In genomic region chr17:45902892-45903346, GRCh38 we compare ENCODE assay signal across 1 cellular context.
A peak's percentile ranks its signal among the peaks of the same experiment; 100 is the strongest.
TF ChIP-seq lines count a peak whose summit lies in the region.

No MANE protein-coding gene starts in this region.

TF ChIP-seq in HepG2, 621 proteins besides CTCF, POLR2A, EP300 and RAD21 (continued from another document and continues in another):
- TF ChIP-seq RERE (CRISPR knock-in tag; IDR thresholded peaks at IDR 0.05; ENCODE audit: low read depth), result no peak
- TF ChIP-seq NR0B2 (CRISPR knock-in tag; IDR thresholded peaks at IDR 0.05), result 0 out of 2 replicates have a peak, but pooled peaks have one; percentile 21
- no peak for TF ChIP-seq HNF1A (IDR thresholded peaks at IDR 0.05; ENCODE audit: low read depth)
- no peak for TF ChIP-seq HNF1A (CRISPR knock-in tag; IDR thresholded peaks at IDR 0.05; ENCODE audit: borderline replicate concordance)
- no peak for TF ChIP-seq CCAR2 (optimal IDR thresholded peaks at IDR 0.05; ENCODE audit: low read depth, low read length)
- TF ChIP-seq NCOR1 (IDR thresholded peaks at IDR 0.05; ENCODE audit: borderline replicate concordance, low read length), result no peak
- TF ChIP-seq ZFP41 (CRISPR knock-in tag; IDR thresholded peaks at IDR 0.05; ENCODE audit: borderline replicate concordance), result no peak
- 0 out of 2 replicates have a peak, but pooled peaks have one; percentile 33 for TF ChIP-seq GATAD2A (CRISPR knock-in tag; IDR thresholded peaks at IDR 0.05)
- no peak for TF ChIP-seq KDM3A (CRISPR knock-in tag; IDR thresholded peaks at IDR 0.05; ENCODE audit: low read depth)
- no peak for TF ChIP-seq CHCHD3 (CRISPR knock-in tag; IDR thresholded peaks at IDR 0.05)
- no peak for TF ChIP-seq REPIN1 (CRISPR knock-in tag; IDR thresholded peaks at IDR 0.05; ENCODE audit: borderline replicate concordance, low read depth)
- TF ChIP-seq ARID2 (CRISPR knock-in tag; IDR thresholded peaks at IDR 0.05; ENCODE audit: borderline replicate concordance), result no peak
- no peak for TF ChIP-seq YEATS2 (CRISPR knock-in tag; IDR thresholded peaks at IDR 0.05; ENCODE audit: borderline replicate concordance)
- TF ChIP-seq LCORL (IDR thresholded peaks at IDR 0.05), result no peak
- peak; percentile 38; the same call in 1 of the 2 replicates for TF ChIP-seq LCORL (CRISPR knock-in tag; IDR thresholded peaks at IDR 0.05)
- no peak for TF ChIP-seq ZFP90 (CRISPR knock-in tag; IDR thresholded peaks at IDR 0.05; ENCODE audit: borderline replicate concordance)
- TF ChIP-seq SNRNP70 (IDR thresholded peaks at IDR 0.05; ENCODE audit: low read depth, low read length), result no peak
- peak; percentile 88 for TF ChIP-seq ZNF263 (CRISPR knock-in tag; IDR thresholded peaks at IDR 0.05)
- peak; percentile 52; the same call in 1 of the 2 replicates for TF ChIP-seq HNF4A (CRISPR knock-in tag; IDR thresholded peaks at IDR 0.05)
- no peak for TF ChIP-seq ZNF619 (CRISPR knock-in tag; IDR thresholded peaks at IDR 0.05)
- TF ChIP-seq ZNF687 (CRISPR knock-in tag; IDR thresholded peaks at IDR 0.05), result no peak
- no peak for TF ChIP-seq CBFB (CRISPR knock-in tag; IDR thresholded peaks at IDR 0.05)
- no peak for TF ChIP-seq ZNF354B (CRISPR knock-in tag; IDR thresholded peaks at IDR 0.05)
- no peak for TF ChIP-seq NR3C1 (CRISPR knock-in tag; IDR thresholded peaks at IDR 0.05)
- no peak for TF ChIP-seq ZC3H4 (CRISPR knock-in tag; IDR thresholded peaks at IDR 0.05; ENCODE audit: borderline replicate concordance)
- no peak for TF ChIP-seq HDAC6 (IDR thresholded peaks at IDR 0.05; ENCODE audit: low read depth, low read length)
- no peak for TF ChIP-seq AKAP8 (CRISPR knock-in tag; IDR thresholded peaks at IDR 0.05)
- TF ChIP-seq ETS1 (CRISPR knock-in tag; IDR thresholded peaks at IDR 0.05), result no peak
- TF ChIP-seq NCOA2 (CRISPR knock-in tag; IDR thresholded peaks at IDR 0.05), result peak; percentile 21; the same call in 1 of the 2 replicates
- no peak for TF ChIP-seq ZNF768 (CRISPR knock-in tag; IDR thresholded peaks at IDR 0.05)
- TF ChIP-seq NFKBIZ (CRISPR knock-in tag; IDR thresholded peaks at IDR 0.05), result no peak
- peak; percentile 77 for TF ChIP-seq ZMYM4 (CRISPR knock-in tag; IDR thresholded peaks at IDR 0.05)
- no peak for TF ChIP-seq CAMTA2 (CRISPR knock-in tag; IDR thresholded peaks at IDR 0.05; ENCODE audit: borderline replicate concordance)
- TF ChIP-seq MIER2 (CRISPR knock-in tag; IDR thresholded peaks at IDR 0.05), result peak; percentile 43; the same call in 1 of the 2 replicates
- TF ChIP-seq ZNF660 (CRISPR knock-in tag; IDR thresholded peaks at IDR 0.05; ENCODE audit: borderline replicate concordance, low read depth), result no peak
- TF ChIP-seq MBNL3 (CRISPR knock-in tag; conservative IDR thresholded peaks at IDR 0.05), result no peak
- TF ChIP-seq ZNF543 (CRISPR knock-in tag; IDR thresholded peaks at IDR 0.05), result no peak
- 0 out of 2 replicates have a peak, but pooled peaks have one; percentile 20 for TF ChIP-seq ZNF331 (CRISPR knock-in tag; IDR thresholded peaks at IDR 0.05)
- no peak for TF ChIP-seq ZNF569 (CRISPR knock-in tag; IDR thresholded peaks at IDR 0.05; ENCODE audit: borderline replicate concordance)
- no peak for TF ChIP-seq NR2F1 (CRISPR knock-in tag; IDR thresholded peaks at IDR 0.05)
- no peak for TF ChIP-seq ZIK1 (CRISPR knock-in tag; IDR thresholded peaks at IDR 0.05; ENCODE audit: borderline replicate concordance, low read depth)
- TF ChIP-seq SALL1 (CRISPR knock-in tag; IDR thresholded peaks at IDR 0.05), result peak; percentile 43
- no peak for TF ChIP-seq FOXO4 (CRISPR knock-in tag; conservative IDR thresholded peaks at IDR 0.05)
- TF ChIP-seq ONECUT2 (CRISPR knock-in tag; IDR thresholded peaks at IDR 0.05), result peak; percentile 70; the same call in 1 of the 2 replicates
- no peak for TF ChIP-seq NFYC (CRISPR knock-in tag; IDR thresholded peaks at IDR 0.05)
- TF ChIP-seq ZNF468 (CRISPR knock-in tag; IDR thresholded peaks at IDR 0.05), result no peak
- no peak for TF ChIP-seq NFRKB (IDR thresholded peaks at IDR 0.05)
- no peak for TF ChIP-seq ZMYM3 (CRISPR knock-in tag; IDR thresholded peaks at IDR 0.05)
- no peak for TF ChIP-seq KLF15 (CRISPR knock-in tag; IDR thresholded peaks at IDR 0.05; ENCODE audit: borderline replicate concordance)
- TF ChIP-seq ZNF644 (CRISPR knock-in tag; IDR thresholded peaks at IDR 0.05; ENCODE audit: low read depth), result peak; percentile 81; the same call in 1 of the 2 replicates
- no peak for TF ChIP-seq ZSCAN5A (CRISPR knock-in tag; IDR thresholded peaks at IDR 0.05; ENCODE audit: borderline replicate concordance)
